18 cellular contexts compared by ENCODE assay signal in genomic region chr20:34547844-34548613, GRCh38.
"Had no signal": no experiment of that assay in that cellular context is flagged by ENCODE, and none has a peak within 500 bp of the region (broad histone marks: within the 10 kb centered on the region; RNA-seq: fewer than 3 reads in every experiment).

No MANE protein-coding gene starts in this region.

- H3K27me3 Mint-ChIP-seq: activated CD4-positive, alpha-beta memory T cell treated with anti-CD3 and anti-CD28 coated beads, Interleukin-2, amount 10 ng/mL, durations not matched to agents 7 days and 5 days; activated CD4-positive, alpha-beta T cell treated with anti-CD3 and anti-CD28 coated beads for 36 hours; activated CD8-positive, alpha-beta memory T cell treated with anti-CD3 and anti-CD28 coated beads, Interleukin-2, amount 10 ng/mL, durations not matched to agents 7 days and 5 days had no signal

- ATAC-seq: activated CD4-positive, alpha-beta T cell treated with anti-CD3 and anti-CD28 coated beads for 36 hours; activated CD8-positive, alpha-beta memory T cell treated with anti-CD3 and anti-CD28 coated beads, Interleukin-2, amount 10 ng/mL, durations not matched to agents 7 days and 5 days; foreskin keratinocyte; stimulated activated naive CD8-positive, alpha-beta T cell treated with anti-CD3 and anti-CD28 coated beads, Interleukin-15, amount 100 ng/mL, for 72 hours had no signal

- H3K36me3 Mint-ChIP-seq: activated CD8-positive, alpha-beta memory T cell treated with anti-CD3 and anti-CD28 coated beads, Interleukin-2, amount 10 ng/mL, durations not matched to agents 7 days and 5 days; mesothelial cell of epicardium had no signal

- H3K27me3 ChIP-seq: cardiac muscle cell, foreskin keratinocyte, right atrium auricular region, suprapubic skin, transverse colon had no signal

- H3K4me1 ChIP-seq: foreskin keratinocyte, prostate gland, right atrium auricular region had no signal

- DNase-seq: activated CD4-positive, alpha-beta memory T cell treated with anti-CD3 and anti-CD28 coated beads, Interleukin-2, amount 10 ng/mL, durations not matched to agents 7 days and 5 days; activated CD4-positive, alpha-beta T cell treated with anti-CD3 and anti-CD28 coated beads for 36 hours; activated CD8-positive, alpha-beta memory T cell treated with anti-CD3 and anti-CD28 coated beads, Interleukin-2, amount 10 ng/mL, durations not matched to agents 7 days and 5 days; activated naive CD8-positive, alpha-beta T cell treated with anti-CD3 and anti-CD28 coated beads for 36 hours; amniotic stem cell; foreskin keratinocyte; hypothalamus; islet precursor cell; left colon; stimulated activated naive CD8-positive, alpha-beta T cell treated with anti-CD3 and anti-CD28 coated beads, Interleukin-15, amount 100 ng/mL, for 72 hours; transverse colon had no signal

- H3K9me3 ChIP-seq: prostate gland, right atrium auricular region, suprapubic skin, transverse colon had no signal

- H3K27ac ChIP-seq: cardiac muscle cell, foreskin keratinocyte, prostate gland, right atrium auricular region, suprapubic skin had no signal

- H3K4me3 ChIP-seq: cardiac muscle cell, lung, prostate gland, right atrium auricular region, suprapubic skin had no signal

- H3K27ac Mint-ChIP-seq: activated CD4-positive, alpha-beta memory T cell treated with anti-CD3 and anti-CD28 coated beads, Interleukin-2, amount 10 ng/mL, durations not matched to agents 7 days and 5 days; activated CD4-positive, alpha-beta T cell treated with anti-CD3 and anti-CD28 coated beads for 36 hours; activated CD8-positive, alpha-beta memory T cell treated with anti-CD3 and anti-CD28 coated beads, Interleukin-2, amount 10 ng/mL, durations not matched to agents 7 days and 5 days; activated naive CD8-positive, alpha-beta T cell treated with anti-CD3 and anti-CD28 coated beads for 36 hours; mesothelial cell of epicardium; nephron; stimulated activated naive CD8-positive, alpha-beta T cell treated with anti-CD3 and anti-CD28 coated beads, Interleukin-15, amount 100 ng/mL, for 72 hours had no signal

- H3K4me3 Mint-ChIP-seq: activated CD4-positive, alpha-beta memory T cell treated with anti-CD3 and anti-CD28 coated beads, Interleukin-2, amount 10 ng/mL, durations not matched to agents 7 days and 5 days; activated CD4-positive, alpha-beta T cell treated with anti-CD3 and anti-CD28 coated beads for 36 hours; activated CD8-positive, alpha-beta memory T cell treated with anti-CD3 and anti-CD28 coated beads, Interleukin-2, amount 10 ng/mL, durations not matched to agents 7 days and 5 days; activated naive CD8-positive, alpha-beta T cell treated with anti-CD3 and anti-CD28 coated beads for 36 hours; mesothelial cell of epicardium; nephron; stimulated activated naive CD8-positive, alpha-beta T cell treated with anti-CD3 and anti-CD28 coated beads, Interleukin-15, amount 100 ng/mL, for 72 hours had no signal

- H3K4me1 Mint-ChIP-seq: activated CD8-positive, alpha-beta memory T cell treated with anti-CD3 and anti-CD28 coated beads, Interleukin-2, amount 10 ng/mL, durations not matched to agents 7 days and 5 days had no signal

- H3K36me3 ChIP-seq: cardiac muscle cell, prostate gland, right atrium auricular region, suprapubic skin, transverse colon had no signal

- H3K9me3 Mint-ChIP-seq: activated CD4-positive, alpha-beta memory T cell treated with anti-CD3 and anti-CD28 coated beads, Interleukin-2, amount 10 ng/mL, durations not matched to agents 7 days and 5 days; activated naive CD8-positive, alpha-beta T cell treated with anti-CD3 and anti-CD28 coated beads for 36 hours; mesothelial cell of epicardium; nephron; stimulated activated naive CD8-positive, alpha-beta T cell treated with anti-CD3 and anti-CD28 coated beads, Interleukin-15, amount 100 ng/mL, for 72 hours had no signal
